24 cellular contexts compared by ENCODE assay signal in the genomic region with DNA sequence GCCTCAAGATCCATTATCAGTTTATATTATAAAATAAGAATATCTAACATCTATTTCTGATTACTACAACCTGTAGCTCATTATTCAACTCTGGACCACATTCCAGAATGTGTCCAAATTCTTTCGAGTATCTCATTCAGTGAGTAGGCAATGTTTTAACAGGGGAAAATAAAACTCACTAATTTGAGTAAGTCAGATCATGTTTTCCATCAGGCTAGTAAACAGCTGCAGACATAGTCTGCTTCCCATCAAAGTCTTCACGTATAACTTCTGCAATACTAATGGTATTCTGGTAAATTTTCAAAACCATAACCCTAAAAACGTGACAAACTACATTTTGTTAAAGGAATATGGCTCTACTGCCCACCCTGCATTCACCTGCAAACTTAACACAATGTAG. TPM values are rescaled to one million over a fixed set of nuclear protein-coding genes. Genes with fewer than 3 reads are reported as not detected.
A peak's percentile ranks its signal among the peaks of the same experiment; 100 is the strongest.
DNase-seq lines count a peak whose midpoint lies in the region; ATAC-seq, FAIRE-seq and TF ChIP-seq lines count a peak whose summit lies in the region.
"Had no signal": no experiment of that assay in that cellular context is flagged by ENCODE, and none has a peak within 500 bp of the region (broad histone marks: within the 10 kb centered on the region; RNA-seq: fewer than 3 reads in every experiment).

No MANE protein-coding gene starts in this region.

- H3K27me3 ChIP-seq in HepG2 (ENCODE audit: control insufficient read depth in 1 of 2, insufficient read depth in 2 of 2, low read length in 2 of 2) (no peaks in the 10 kb centered on the region), right lobe of liver (no peaks in the 10 kb centered on the region), GM23338 (ENCODE audit: insufficient read depth) (no peaks in the 10 kb centered on the region), colonic mucosa (no peaks in the 10 kb centered on the region)
- H3K27me3 ChIP-seq: BLaER1 treated with 17β-estradiol and CSF1 and Interleukin-3, amounts not matched to agents 10 nM and 100 nM had no signal

- H3K27ac ChIP-seq in HepG2 (ENCODE audit: extremely low read length, insufficient read depth, low read length) (peak overlapping the region; percentile 21), right lobe of liver (no peak overlapping the region), GM23338 (ENCODE audit: low read depth) (no peak overlapping the region), colonic mucosa (no peak overlapping the region)
- H3K27ac ChIP-seq: BLaER1 treated with 17β-estradiol and CSF1 and Interleukin-3, amounts not matched to agents 10 nM and 100 nM; C4-2B had no signal

- TF ChIP-seq CTCF in HepG2 (CRISPR knock-in tag; IDR thresholded peaks at IDR 0.05) (no peak), right lobe of liver (IDR thresholded peaks at IDR 0.05) (no peak), GM23338 (conservative IDR thresholded peaks at IDR 0.05; ENCODE audit: low read depth in 2 of 2) (no peak), nephron progenitor cell (IDR thresholded peaks at IDR 0.05) (no peak), colonic mucosa (IDR thresholded peaks at IDR 0.05) (no peak)

- H3K4me1 Mint-ChIP-seq in GM23338, result peaks cover 5% of the 10 kb centered on the region; the same call in 2 of the 3 replicates
- H3K4me1 Mint-ChIP-seq in nephron progenitor cell, result no peaks in the 10 kb centered on the region
- H3K4me1 Mint-ChIP-seq: B cell had no signal

- CTCF ChIA-PET in HepG2 (lab: Yijun Ruan, JAX; ENCODE audit: low intra/inter-chr PET ratio, low total read pairs), result no interaction called here

- H3K9ac ChIP-seq in HepG2 (ENCODE audit: insufficient read depth, low read depth, low read length), result no peak overlapping the region
- no peak overlapping the region for H3K9ac ChIP-seq in colonic mucosa (ENCODE audit: low read depth in 2 of 2, low read length in 2 of 2)
- H3K9ac ChIP-seq: BLaER1 treated with 17β-estradiol and CSF1 and Interleukin-3, amounts not matched to agents 10 nM and 100 nM had no signal

- POLR2A ChIA-PET in HepG2 (lab: Yijun Ruan, JAX), result interaction anchor here (2.0 kb wide), 1 partner anchor 31 kb away, joined by 6 read pairs; the partner anchor contains the start of gene TBCK

- in situ Hi-C loops in HepG2 (cut with HindIII; ENCODE audit: extremely low pct_ligation_motif_present, low pct_unique_long_range_greater_than_20kb), result no loop called here

- H3K9me3 ChIP-seq in HepG2 (ENCODE audit: low read length) (no peaks in the 10 kb centered on the region), right lobe of liver (no peaks in the 10 kb centered on the region), colonic mucosa (no peaks in the 10 kb centered on the region)
- H3K9me3 ChIP-seq: BLaER1 treated with 17β-estradiol and CSF1 and Interleukin-3, amounts not matched to agents 10 nM and 100 nM; Caco-2 had no signal

- H3K36me3 ChIP-seq in HepG2 (replicated peaks in 1 of 2; ENCODE audit: control insufficient read depth in 1 of 2, insufficient read depth in 2 of 2, low read length in 2 of 2), result peaks cover 2 to 4% of the 10 kb centered on the region in 2 experiments; a peak in 2 of 5 replicates
- no peaks in the 10 kb centered on the region for H3K36me3 ChIP-seq in right lobe of liver
- H3K36me3 ChIP-seq in GM23338 (ENCODE audit: insufficient read depth), result no peaks in the 10 kb centered on the region
- H3K36me3 ChIP-seq in colonic mucosa, result no peaks in the 10 kb centered on the region

- H3K36me3 Mint-ChIP-seq in GM23338 (ENCODE audit: low read depth) (no peaks in the 10 kb centered on the region; the same call in 1 of the 3 replicates), nephron progenitor cell (ENCODE audit: low read depth) (peaks cover 74% of the 10 kb centered on the region)

- no peak for FAIRE-seq in HepG2 (lab: Jason Lieb, UNC)
- FAIRE-seq: A204.1, D721Med, G401.6, GM12891 had no signal

- ATAC-seq in HepG2 (no peak), right lobe of liver (no peak), GM23338 (no peak), SK-N-SH treated with all-trans-retinoic acid at 6 μM for 48 hours (peak; percentile 73), esophagus mucosa (no peak), HG03175 (IDR thresholded peaks at IDR 0.05; ENCODE audit: unreplicated experiment) (no peak)
- ATAC-seq: CD8-positive, alpha-beta T cell had no signal

- no peak for TF ChIP-seq RAD21 in HepG2 (CRISPR knock-in tag; IDR thresholded peaks at IDR 0.05)

- H3K4me1 ChIP-seq in HepG2 (ENCODE audit: insufficient read depth, low read length) (peaks cover 37% of the 10 kb centered on the region), right lobe of liver (peaks cover 0 to 15% (median 7%) of the 10 kb centered on the region in 4 donors), GM23338 (ENCODE audit: insufficient read depth) (peaks cover 29% of the 10 kb centered on the region), colonic mucosa (no peaks in the 10 kb centered on the region)

- no peaks in the 10 kb centered on the region for H3K9me3 Mint-ChIP-seq in GM23338
- H3K9me3 Mint-ChIP-seq in nephron progenitor cell, result peaks cover 18% of the 10 kb centered on the region
- H3K9me3 Mint-ChIP-seq: CD8-positive, alpha-beta T cell had no signal

- no peak for DNase-seq in HepG2 (ENCODE audit: low spot score)
- DNase-seq in right lobe of liver, result no peak
- DNase-seq in GM23338 (ENCODE audit: low spot score), result no peak
- no peak for DNase-seq in nephron progenitor cell
- DNase-seq in colonic mucosa, result no peak
- DNase-seq: 8988T; ACHN; AML-193; Caco-2; Calu3; CD4-positive, alpha-beta T cell; CD8-positive, alpha-beta T cell; DMS79 treated with DMSO at 0.1 percent for 48 hours; GF-D8 had no signal

- intact Hi-C loops in HepG2 (cut with micrococcal nuclease; ENCODE audit: unreplicated experiment), result loop anchor here (1.0 kb wide), 1 partner anchor 29 kb away; no protein-coding TSS in a partner anchor
- intact Hi-C loops in right lobe of liver (cut with DNase I), result no loop called here
- intact Hi-C loops in colonic mucosa (cut with DNase I), result no loop called here

- H2AFZ ChIP-seq in HepG2 (ENCODE audit: low read length), result no peak overlapping the region
- H2AFZ ChIP-seq in GM23338, result no peak overlapping the region

- H3K4me3 Mint-ChIP-seq in GM23338, result no peak overlapping the region
- H3K4me3 Mint-ChIP-seq in nephron progenitor cell, result no peak overlapping the region
- H3K4me3 Mint-ChIP-seq: B cell; CD4-positive, alpha-beta T cell; CD8-positive, alpha-beta T cell had no signal

- H3K9me2 ChIP-seq in GM23338 (ENCODE audit: insufficient read depth), result no peaks in the 10 kb centered on the region; the same call in 1 of the 2 replicates

- no peak for TF ChIP-seq POLR2A in HepG2 (IDR thresholded peaks at IDR 0.05; ENCODE audit: insufficient read depth in 1 of 2, low read depth in 2 of 2, low read length in 2 of 2)
- no peak for TF ChIP-seq POLR2A in right lobe of liver (IDR thresholded peaks at IDR 0.05)

- TF ChIP-seq EP300 in HepG2 (IDR thresholded peaks at IDR 0.05; ENCODE audit: low read depth in 2 of 2, low read length in 2 of 2) (no peak), HepG2 (CRISPR knock-in tag; IDR thresholded peaks at IDR 0.05; ENCODE audit: borderline replicate concordance) (no peak)

- no peaks in the 10 kb centered on the region for H3F3A ChIP-seq in GM23338 (replicated peaks; ENCODE audit: low read depth)

- H4K20me1 ChIP-seq in HepG2 (ENCODE audit: insufficient read depth, low read length) (no peaks in the 10 kb centered on the region), GM23338 (replicated peaks; ENCODE audit: insufficient read depth) (no peaks in the 10 kb centered on the region)
- H4K20me1 ChIP-seq: BLaER1 treated with 17β-estradiol and CSF1 and Interleukin-3, amounts not matched to agents 10 nM and 100 nM had no signal

- 0 out of 2 replicates have a peak overlapping the region, but pooled peaks have one; percentile 30 for H3K27ac Mint-ChIP-seq in GM23338
- H3K27ac Mint-ChIP-seq in nephron progenitor cell, result peak overlapping the region; percentile 33
- H3K27ac Mint-ChIP-seq: B cell; CD4-positive, alpha-beta T cell; CD8-positive, alpha-beta T cell had no signal

- no TSS peak for BruUV-seq in HepG2 (replicated peaks; lab: Mats Ljungman, UMichigan)

- 96% methylated on average over 3 of the region's 3 CpGs for WGBS in HepG2 (ENCODE audit: low lambda C conversion rate)
- whole genome bisulfite sequencing in right lobe of liver (ENCODE audit: insufficient coverage, low coverage, low lambda C conversion rate, missing lambda C conversion rate), result 80% methylated on average over 3 of the region's 3 CpGs

- H3K4me3 ChIP-seq in HepG2 (replicated peaks in 1 of 3; ENCODE audit: insufficient read depth in 1 of 3, low read depth in 2 of 3, low read length in 3 of 3) (no peak overlapping the region), right lobe of liver (no peak overlapping the region), GM23338 (no peak overlapping the region), colonic mucosa (no peak overlapping the region)
- H3K4me3 ChIP-seq: BLaER1 treated with 17β-estradiol and CSF1 and Interleukin-3, amounts not matched to agents 10 nM and 100 nM had no signal

- H3K27me3 Mint-ChIP-seq in GM23338 (ENCODE audit: insufficient read depth, low read depth, poor library complexity), result peaks cover 1% of the 10 kb centered on the region
- H3K27me3 Mint-ChIP-seq in nephron progenitor cell (ENCODE audit: low read depth, poor library complexity), result no peaks in the 10 kb centered on the region
- H3K27me3 Mint-ChIP-seq: B cell; CD4-positive, alpha-beta T cell had no signal

- H3K79me2 ChIP-seq in HepG2 (ENCODE audit: insufficient read depth, low read length), result peaks cover 51% of the 10 kb centered on the region
- no peaks in the 10 kb centered on the region; the same call in 1 of the 2 replicates for H3K79me2 ChIP-seq in GM23338 (replicated peaks; ENCODE audit: insufficient read depth)

- H3K4me2 ChIP-seq in HepG2 (ENCODE audit: low read depth, low read length) (no peak overlapping the region), GM23338 (no peak overlapping the region)
- H3K4me2 ChIP-seq: BLaER1 treated with 17β-estradiol and CSF1 and Interleukin-3, amounts not matched to agents 10 nM and 100 nM had no signal

RNA-seq across cellular contexts. Expression of gene TBCK, which starts 31.8 kb away (rescaled TPM):
- total RNA-seq in HepG2 (2016; rRNA removed; fragmentation: Illumina TruSeq; extraction: Trizol), result 44.3 and 51.0 TPM in 2 replicates
- 51.6 and 59.0 TPM in 2 replicates for total RNA-seq in HepG2 (2016; cell fraction: cytosol; rRNA removed; fragmentation: Illumina TruSeq; extraction: Trizol; ENCODE audit: low read depth)
- total RNA-seq in HepG2 (2016; cell fraction: insoluble cytoplasmic fraction; rRNA removed; fragmentation: Illumina TruSeq; extraction: Trizol), result 38.7 and 48.0 TPM in 2 replicates
- 31.2 and 40.8 TPM in 2 replicates for total RNA-seq in HepG2 (2016; cell fraction: membrane; rRNA removed; fragmentation: Illumina TruSeq; extraction: Trizol)
- 170 and 177 TPM in 2 replicates for total RNA-seq in HepG2 (2016; cell fraction: nucleus; rRNA removed; fragmentation: Illumina TruSeq; extraction: Trizol)
- polyA plus RNA-seq in HepG2 (2011; rRNA removed), result 55.7 and 62.4 TPM in 2 replicates
- polyA plus RNA-seq in HepG2 (2011; cell fraction: cytosol; rRNA removed), result 20.1 and 25.7 TPM in 2 replicates
- 121 and 149 TPM in 2 replicates for polyA plus RNA-seq in HepG2 (2011; cell fraction: nucleus; rRNA removed)
- 24.7 and 32.0 TPM in 2 replicates for polyA plus RNA-seq in HepG2 (2012)
- 1.9 and 2.8 TPM in 2 replicates for polyA plus RNA-seq in HepG2 (2016; cell fraction: cytosol; fragmentation: Illumina TruSeq; extraction: Trizol; ENCODE audit: low read depth)
- 27.6 and 28.6 TPM in 2 replicates for polyA plus RNA-seq in HepG2 (2016; cell fraction: insoluble cytoplasmic fraction; fragmentation: Illumina TruSeq; extraction: Trizol; ENCODE audit: low read depth)
- 6.4 and 6.6 TPM in 2 replicates for polyA plus RNA-seq in HepG2 (2016; cell fraction: membrane; fragmentation: Illumina TruSeq; extraction: Trizol; ENCODE audit: low read depth)
- polyA plus RNA-seq in HepG2 (2016; cell fraction: nucleus; fragmentation: Illumina TruSeq; extraction: Trizol; ENCODE audit: insufficient read depth, low read depth), result 52.1 and 53.0 TPM in 2 replicates
- 16.3 and 149 TPM in 2 replicates for polyA minus RNA-seq in HepG2 (2011; rRNA and poly(A)+ RNA removed; ENCODE audit: low replicate concordance)
- 25.6 and 32.7 TPM in 2 replicates for polyA minus RNA-seq in HepG2 (2011; cell fraction: cytosol; rRNA and poly(A)+ RNA removed)
- 587 and 688 TPM in 2 replicates for polyA minus RNA-seq in HepG2 (2011; cell fraction: nucleus; rRNA and poly(A)+ RNA removed)
- 10 to 100 TPM; 15.1 to 20.1 (median 16.8) TPM for total RNA-seq in right lobe of liver
- 26.5 and 28.9 TPM in 2 replicates for total RNA-seq in GM23338 (2014; rRNA removed; shearing (Covaris generic))
- polyA plus RNA-seq in GM23338 (2016; fragmentation: Nextera tagmentation; extraction: Ambion mirVana), result 13.0 and 13.9 TPM in 2 replicates
- 21.6 TPM for total RNA-seq in esophagus mucosa
- 10 to 100 TPM; 27.4 to 33.9 TPM for total RNA-seq in colonic mucosa

RNA-seq across cellular contexts. Expression of gene AIMP1, which starts 32.1 kb away (rescaled TPM):
- total RNA-seq in HepG2 (2016; rRNA removed; fragmentation: Illumina TruSeq; extraction: Trizol), result 82.9 and 116 TPM in 2 replicates
- total RNA-seq in HepG2 (2016; cell fraction: cytosol; rRNA removed; fragmentation: Illumina TruSeq; extraction: Trizol; ENCODE audit: low read depth), result 30.5 and 34.0 TPM in 2 replicates
- total RNA-seq in HepG2 (2016; cell fraction: insoluble cytoplasmic fraction; rRNA removed; fragmentation: Illumina TruSeq; extraction: Trizol), result 83.6 and 117 TPM in 2 replicates
- total RNA-seq in HepG2 (2016; cell fraction: membrane; rRNA removed; fragmentation: Illumina TruSeq; extraction: Trizol), result 39.0 and 40.1 TPM in 2 replicates
- total RNA-seq in HepG2 (2016; cell fraction: nucleus; rRNA removed; fragmentation: Illumina TruSeq; extraction: Trizol), result 44.3 and 52.5 TPM in 2 replicates
- polyA plus RNA-seq in HepG2 (2011; rRNA removed), result 19.6 and 28.6 TPM in 2 replicates
- polyA plus RNA-seq in HepG2 (2011; cell fraction: cytosol; rRNA removed), result 10.4 and 14.9 TPM in 2 replicates
- 14.5 and 20.1 TPM in 2 replicates for polyA plus RNA-seq in HepG2 (2011; cell fraction: nucleus; rRNA removed)
- 51.2 and 79.1 TPM in 2 replicates for polyA plus RNA-seq in HepG2 (2012)
- 20.3 and 22.2 TPM in 2 replicates for polyA plus RNA-seq in HepG2 (2016; cell fraction: cytosol; fragmentation: Illumina TruSeq; extraction: Trizol; ENCODE audit: low read depth)
- 110 and 116 TPM in 2 replicates for polyA plus RNA-seq in HepG2 (2016; cell fraction: insoluble cytoplasmic fraction; fragmentation: Illumina TruSeq; extraction: Trizol; ENCODE audit: low read depth)
- polyA plus RNA-seq in HepG2 (2016; cell fraction: membrane; fragmentation: Illumina TruSeq; extraction: Trizol; ENCODE audit: low read depth), result 23.9 and 29.0 TPM in 2 replicates
- polyA plus RNA-seq in HepG2 (2016; cell fraction: nucleus; fragmentation: Illumina TruSeq; extraction: Trizol; ENCODE audit: insufficient read depth, low read depth), result 92.7 and 105 TPM in 2 replicates
- polyA minus RNA-seq in HepG2 (2011; rRNA and poly(A)+ RNA removed; ENCODE audit: low replicate concordance), result 2.7 and 3.9 TPM in 2 replicates
- polyA minus RNA-seq in HepG2 (2011; cell fraction: cytosol; rRNA and poly(A)+ RNA removed), result 10.7 and 11.9 TPM in 2 replicates
- polyA minus RNA-seq in HepG2 (2011; cell fraction: nucleus; rRNA and poly(A)+ RNA removed), result 20.3 and 25.0 TPM in 2 replicates
- 10 to 100 TPM; 15.0 to 21.2 (median 16.7) TPM for total RNA-seq in right lobe of liver
- 24.1 and 34.5 TPM in 2 replicates for total RNA-seq in GM23338 (2014; rRNA removed; shearing (Covaris generic))
- 157 and 200 TPM in 2 replicates for polyA plus RNA-seq in GM23338 (2016; fragmentation: Nextera tagmentation; extraction: Ambion mirVana)
- 32.8 TPM for total RNA-seq in esophagus mucosa
- 10 to 100 TPM; 45.1 to 56.2 TPM for total RNA-seq in colonic mucosa
